1 cellular context compared by ENCODE assay signal in genomic region chr7:139725843-139726484, GRCh38.
TF ChIP-seq lines count a peak whose summit lies in the region.

No MANE protein-coding gene starts in this region.

TF ChIP-seq in GM12878, 131 proteins besides CTCF, POLR2A, EP300 and RAD21 (continued from another document):
- TF ChIP-seq CEBPZ (IDR thresholded peaks at IDR 0.05; ENCODE audit: low read depth, low read length) (no peak; the same call in 1 of the 2 replicates), FOXM1 (IDR thresholded peaks at IDR 0.05; ENCODE audit: low read depth, low read length) (0 out of 2 replicates have a peak, but pooled peaks have one; percentile 12), CREM (IDR thresholded peaks at IDR 0.05; ENCODE audit: low read depth) (peak; percentile 31; the same call in 1 of the 2 replicates), SPI1 (IDR thresholded peaks at IDR 0.05; ENCODE audit: borderline replicate concordance, insufficient read depth, low read depth, low read length) (0 out of 2 replicates have a peak, but pooled peaks have one; percentile 7), NFIC (IDR thresholded peaks at IDR 0.05; ENCODE audit: low read depth, low read length) (0 out of 2 replicates have a peak, but pooled peaks have one; percentile 28), ZNF622 (IDR thresholded peaks at IDR 0.05) (no peak), EED (IDR thresholded peaks at IDR 0.05; ENCODE audit: low read depth) (0 out of 2 replicates have a peak, but pooled peaks have one; percentile 39)
